ENCODE assay signal across 1 cellular context in the genomic region with DNA sequence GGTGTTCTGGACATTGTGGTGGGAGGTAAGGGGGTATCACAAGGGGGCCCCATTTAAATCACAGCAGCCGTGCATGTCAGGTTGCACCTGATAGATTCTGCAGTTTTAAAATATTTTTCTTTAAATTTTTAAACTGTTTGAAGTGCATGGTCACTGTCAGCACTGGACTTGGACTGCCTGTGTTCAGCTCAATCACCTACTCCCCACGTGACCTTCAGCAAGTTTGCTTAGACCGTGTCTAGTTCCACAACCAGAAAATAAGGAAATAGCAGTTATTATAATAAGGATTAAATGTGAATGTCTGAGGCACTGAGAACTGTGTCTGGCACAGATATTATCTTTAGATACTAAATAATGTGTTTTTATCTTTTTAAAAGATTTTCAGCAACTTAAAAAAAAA.
TF ChIP-seq lines count a peak whose summit lies in the region.

No MANE protein-coding gene starts in this region.

TF ChIP-seq in HEK293, 187 proteins besides CTCF, POLR2A, EP300 and RAD21 (continued from another document):
- no peak for TF ChIP-seq ZSCAN4 (tag by site-specific recombination; IDR thresholded peaks at IDR 0.05)
